Comparison of ENCODE assay signal across 1 cellular context in the genomic region with DNA sequence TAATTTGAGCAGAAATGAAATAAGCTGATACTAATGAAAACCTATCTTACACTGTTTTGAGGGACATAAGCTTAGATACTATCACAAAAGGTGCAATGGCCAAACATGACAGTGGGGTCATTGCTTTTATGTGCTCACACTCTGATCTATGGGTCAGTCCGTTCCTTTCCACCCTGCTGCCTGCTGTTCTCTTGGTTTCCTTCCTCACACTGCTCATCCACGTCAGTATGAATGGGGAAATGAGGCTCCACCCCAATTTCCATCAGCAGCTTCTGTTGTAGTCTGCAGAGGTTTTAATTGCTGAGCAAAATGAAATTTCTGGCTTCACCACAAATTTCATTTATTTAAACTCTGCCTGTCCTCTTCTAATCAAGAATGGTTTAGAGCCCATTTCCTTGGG.
TF ChIP-seq lines count a peak whose summit lies in the region.

No MANE protein-coding gene starts in this region.

TF ChIP-seq in HepG2, 621 proteins besides CTCF, POLR2A, EP300 and RAD21 (continued from another document):
- TF ChIP-seq, protein P1, sequence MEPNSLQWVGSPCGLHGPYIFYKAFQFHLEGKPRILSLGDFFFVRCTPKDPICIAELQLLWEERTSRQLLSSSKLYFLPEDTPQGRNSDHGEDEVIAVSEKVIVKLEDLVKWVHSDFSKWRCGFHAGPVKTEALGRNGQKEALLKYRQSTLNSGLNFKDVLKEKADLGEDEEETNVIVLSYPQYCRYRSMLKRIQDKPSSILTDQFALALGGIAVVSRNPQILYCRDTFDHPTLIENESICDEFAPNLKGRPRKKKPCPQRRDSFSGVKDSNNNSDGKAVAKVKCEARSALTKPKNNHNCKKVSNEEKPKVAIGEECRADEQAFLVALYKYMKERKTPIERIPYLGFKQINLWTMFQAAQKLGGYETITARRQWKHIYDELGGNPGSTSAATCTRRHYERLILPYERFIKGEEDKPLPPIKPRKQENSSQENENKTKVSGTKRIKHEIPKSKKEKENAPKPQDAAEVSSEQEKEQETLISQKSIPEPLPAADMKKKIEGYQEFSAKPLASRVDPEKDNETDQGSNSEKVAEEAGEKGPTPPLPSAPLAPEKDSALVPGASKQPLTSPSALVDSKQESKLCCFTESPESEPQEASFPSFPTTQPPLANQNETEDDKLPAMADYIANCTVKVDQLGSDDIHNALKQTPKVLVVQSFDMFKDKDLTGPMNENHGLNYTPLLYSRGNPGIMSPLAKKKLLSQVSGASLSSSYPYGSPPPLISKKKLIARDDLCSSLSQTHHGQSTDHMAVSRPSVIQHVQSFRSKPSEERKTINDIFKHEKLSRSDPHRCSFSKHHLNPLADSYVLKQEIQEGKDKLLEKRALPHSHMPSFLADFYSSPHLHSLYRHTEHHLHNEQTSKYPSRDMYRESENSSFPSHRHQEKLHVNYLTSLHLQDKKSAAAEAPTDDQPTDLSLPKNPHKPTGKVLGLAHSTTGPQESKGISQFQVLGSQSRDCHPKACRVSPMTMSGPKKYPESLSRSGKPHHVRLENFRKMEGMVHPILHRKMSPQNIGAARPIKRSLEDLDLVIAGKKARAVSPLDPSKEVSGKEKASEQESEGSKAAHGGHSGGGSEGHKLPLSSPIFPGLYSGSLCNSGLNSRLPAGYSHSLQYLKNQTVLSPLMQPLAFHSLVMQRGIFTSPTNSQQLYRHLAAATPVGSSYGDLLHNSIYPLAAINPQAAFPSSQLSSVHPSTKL (CRISPR knock-in tag; IDR thresholded peaks at IDR 0.05): no peak
- TF ChIP-seq, protein P2, sequence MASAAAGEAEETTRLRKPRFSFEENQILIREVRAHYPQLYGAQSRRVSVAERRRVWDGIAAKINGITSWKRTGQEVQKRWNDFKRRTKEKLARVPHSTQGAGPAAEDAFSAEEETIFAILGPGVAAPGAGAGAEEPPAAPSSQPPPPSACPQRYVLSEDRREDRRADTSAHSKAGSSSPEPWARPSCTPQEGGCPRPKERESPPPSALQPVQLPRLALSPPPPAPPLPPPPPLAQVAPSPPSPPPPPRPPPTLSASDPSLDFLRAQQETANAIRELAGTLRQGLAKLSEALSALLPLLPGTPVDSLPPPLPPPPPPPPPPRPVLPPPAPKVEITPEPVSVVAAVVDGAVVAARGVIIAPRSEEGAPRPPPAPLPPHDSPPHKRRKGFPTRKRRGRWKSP (CRISPR knock-in tag; IDR thresholded peaks at IDR 0.05): no peak
- no peak for TF ChIP-seq ETV6 (CRISPR knock-in tag; conservative IDR thresholded peaks at IDR 0.05)
